In the genomic region with DNA sequence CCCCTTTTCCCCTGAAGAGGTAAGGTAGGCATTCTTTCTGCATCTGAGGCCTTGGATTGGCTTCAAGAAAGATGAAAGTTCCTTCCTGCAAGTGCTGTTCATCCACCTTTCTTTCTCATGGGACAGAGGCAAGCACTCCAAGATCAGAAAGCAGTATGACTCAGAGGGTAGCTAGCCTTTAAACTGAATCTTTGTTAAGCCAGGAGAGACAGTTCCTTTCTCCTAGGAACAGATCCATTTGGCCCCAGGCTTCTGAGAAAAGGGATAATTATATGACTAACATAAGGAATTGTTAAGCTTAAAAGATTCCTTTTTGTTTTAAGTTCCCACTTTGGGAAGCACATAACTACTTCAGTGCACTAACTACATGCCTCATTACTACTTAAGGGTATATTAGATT, we compare ENCODE assay signal across 14 cellular contexts.
DNase-seq lines count a peak whose midpoint lies in the region; ATAC-seq, FAIRE-seq and TF ChIP-seq lines count a peak whose summit lies in the region.
"Had no signal": no experiment of that assay in that cellular context is flagged by ENCODE, and none has a peak within 500 bp of the region (broad histone marks: within the 10 kb centered on the region; RNA-seq: fewer than 3 reads in every experiment).

No MANE protein-coding gene starts in this region.

- H3K4me3 Mint-ChIP-seq in CD4-positive, alpha-beta T cell: no peak overlapping the region
- H3K4me3 Mint-ChIP-seq: nephron progenitor cell had no signal

- no peaks in the 10 kb centered on the region for H3K9me3 ChIP-seq in CD4-positive, alpha-beta T cell (ENCODE audit: control insufficient read depth, low read length)
- H3K9me3 ChIP-seq: ascending aorta, upper lobe of left lung had no signal

- intact Hi-C loops in CD4-positive, alpha-beta T cell (cut with DNase I, micrococcal nuclease): no loop called here

- no peaks in the 10 kb centered on the region for H3K36me3 Mint-ChIP-seq in CD4-positive, alpha-beta T cell (ENCODE audit: low read depth)
- H3K36me3 Mint-ChIP-seq: immature natural killer cell had no signal

- TF ChIP-seq CTCF in AG09309 (IDR thresholded peaks at IDR 0.05; ENCODE audit: control insufficient read depth, insufficient read depth, low read depth, low read length, missing control alignments) (no peak), bronchial epithelial cell (IDR thresholded peaks at IDR 0.05; ENCODE audit: insufficient read depth, low read length, severe bottlenecking) (no peak), kidney epithelial cell (IDR thresholded peaks at IDR 0.05; ENCODE audit: insufficient read depth, low read length, poor library complexity, severe bottlenecking) (no peak)
- no peak for TF ChIP-seq CTCF in CD4-positive, alpha-beta T cell (IDR thresholded peaks at IDR 0.05)

- H3K27me3 Mint-ChIP-seq in CD4-positive, alpha-beta T cell: no peaks in the 10 kb centered on the region
- H3K27me3 Mint-ChIP-seq: CD4-positive, CD25-positive, alpha-beta regulatory T cell had no signal

- POLR2A ChIA-PET in CD4-positive, alpha-beta T cell (lab: Charles Lee): no interaction called here

- H3K36me3 ChIP-seq in bronchial epithelial cell (ENCODE audit: control insufficient read depth, insufficient read depth, low read length) (no peaks in the 10 kb centered on the region), kidney epithelial cell (ENCODE audit: control insufficient read depth, insufficient read depth, low read length) (no peaks in the 10 kb centered on the region)
- H3K36me3 ChIP-seq: ascending aorta, upper lobe of left lung had no signal

- peaks cover 42% of the 10 kb centered on the region for H3K4me1 Mint-ChIP-seq in CD4-positive, alpha-beta T cell (ENCODE audit: low read depth)

- no peak overlapping the region for H3K27ac Mint-ChIP-seq in CD4-positive, alpha-beta T cell
- H3K27ac Mint-ChIP-seq: nephron progenitor cell had no signal

- no peak overlapping the region for H3K4me3 ChIP-seq in AG09309 (ENCODE audit: control insufficient read depth, low read depth, low read length)
- no peak overlapping the region for H3K4me3 ChIP-seq in bronchial epithelial cell (ENCODE audit: low read depth, low read length)
- H3K4me3 ChIP-seq in kidney epithelial cell (ENCODE audit: low read depth, low read length): no peak overlapping the region
- H3K4me3 ChIP-seq: ascending aorta, upper lobe of left lung had no signal

- no peak overlapping the region for H3K27ac ChIP-seq in CD4-positive, alpha-beta T cell (ENCODE audit: low read depth, low read length)
- H3K27ac ChIP-seq: ascending aorta, KMS-11, upper lobe of left lung had no signal

- CTCF ChIA-PET in CD4-positive, alpha-beta T cell (lab: Charles Lee): interaction anchor here (0.9 kb wide), 1 partner anchor 14 kb away, joined by 4 read pairs; no protein-coding TSS in a partner anchor

- H3K9me3 Mint-ChIP-seq in CD4-positive, alpha-beta T cell: no peaks in the 10 kb centered on the region
- H3K9me3 Mint-ChIP-seq: CD4-positive, CD25-positive, alpha-beta regulatory T cell; immature natural killer cell; nephron progenitor cell had no signal

- H3K27me3 ChIP-seq in bronchial epithelial cell (ENCODE audit: control insufficient read depth, insufficient read depth, low read length) (no peaks in the 10 kb centered on the region), kidney epithelial cell (ENCODE audit: control insufficient read depth, insufficient read depth, low read length) (no peaks in the 10 kb centered on the region)
- no peaks in the 10 kb centered on the region for H3K27me3 ChIP-seq in CD4-positive, alpha-beta T cell (ENCODE audit: control insufficient read depth, insufficient read depth, low read length)
- H3K27me3 ChIP-seq: ascending aorta, upper lobe of left lung had no signal

- ATAC-seq in CD4-positive, alpha-beta T cell (ENCODE audit: poor library complexity): no peak

- FAIRE-seq in HTR-8/SVneo (lab: Jason Lieb, UNC) (no peak), bronchial epithelial cell (lab: Jason Lieb, UNC) (no peak)

- DNase-seq in AG09309 (ENCODE audit: low read depth) (peak; percentile 41), HTR-8/SVneo (ENCODE audit: insufficient read length, low spot score) (peak; percentile 3), bronchial epithelial cell (ENCODE audit: low read depth) (peak; percentile 84), kidney epithelial cell (ENCODE audit: low read depth) (peak; percentile 38), HuH-7 (ENCODE audit: low spot score) (no peak), NCI-H2227 (lab: John Stamatoyannopoulos, UW; ENCODE audit: unreplicated experiment) (no peak), NCI-H524 treated with DMSO at 0.1 percent for 48 hours (lab: John Stamatoyannopoulos, UW) (no peak)
- no peak for DNase-seq in CD4-positive, alpha-beta T cell
- DNase-seq: immature natural killer cell, nephron progenitor cell, upper lobe of left lung had no signal

Comparison
In these comparisons a context has a peak if more than half of its experiments do, and no peak if none do; other contexts are left out.
1. DNase-seq: peak in AG09309 (single experiment), HTR-8/SVneo (single experiment), bronchial epithelial cell (single experiment) and kidney epithelial cell (single experiment); none in HuH-7 (single experiment), NCI-H2227 (single experiment), NCI-H524 treated with DMSO at 0.1 percent for 48 hours (single experiment) and CD4-positive, alpha-beta T cell (0 of 10).